Comparison of ENCODE assay signal across 8 cellular contexts in genomic region chr12:43957732-43958131, GRCh38.
DNase-seq lines count a peak whose midpoint lies in the region; ATAC-seq, FAIRE-seq and TF ChIP-seq lines count a peak whose summit lies in the region.

No MANE protein-coding gene starts in this region.

- H2BK15ac ChIP-seq in H1 (ENCODE audit: low read length) = no peak overlapping the region

- peaks cover 3% of the 10 kb centered on the region for H3K4me1 Mint-ChIP-seq in mesothelial cell of epicardium
- peaks cover 6% of the 10 kb centered on the region for H3K4me1 Mint-ChIP-seq in CD8-positive, alpha-beta T cell (ENCODE audit: low read depth)

- no peak overlapping the region for H3K4me3 Mint-ChIP-seq in mesothelial cell of epicardium
- H3K4me3 Mint-ChIP-seq in CD8-positive, alpha-beta T cell = no peak overlapping the region

- H2BK12ac ChIP-seq in H1 (ENCODE audit: low read depth, low read length) = no peak overlapping the region

- TF ChIP-seq RAD21 in H1 (IDR thresholded peaks at IDR 0.05 in 1 of 2, conservative IDR thresholded peaks at IDR 0.05 in 1 of 2; ENCODE audit: low read depth in 2 of 2, low read length in 2 of 2) = peak; percentile 77 to 83

- no peak overlapping the region for H4K91ac ChIP-seq in H1 (replicated peaks; ENCODE audit: insufficient read length, low read length)

- H2BK20ac ChIP-seq in H1 (ENCODE audit: low read length) = no peak overlapping the region

- H3K4me1 ChIP-seq in cardiac muscle cell (ENCODE audit: low read depth) (no peaks in the 10 kb centered on the region), H1 (replicated peaks in 1 of 4; ENCODE audit: control insufficient read depth in 3 of 4, insufficient read depth in 4 of 4, low read length in 3 of 4) (no peaks in the 10 kb centered on the region)
- no peaks in the 10 kb centered on the region for H3K4me1 ChIP-seq in CD8-positive, alpha-beta T cell (ENCODE audit: insufficient read depth, low read length)

- H3K56ac ChIP-seq in H1 (replicated peaks; ENCODE audit: insufficient read length, low read depth, low read length) = no peak overlapping the region

- no peaks in the 10 kb centered on the region for H3K79me2 ChIP-seq in H1 (ENCODE audit: control insufficient read depth in 1 of 2, insufficient read depth in 2 of 2, low read length in 2 of 2)

- no peak overlapping the region for H3K4me2 ChIP-seq in H1 (ENCODE audit: insufficient read depth in 1 of 2, low read depth in 2 of 2, low read length in 2 of 2)

- no peaks in the 10 kb centered on the region for H3K27me3 Mint-ChIP-seq in mesothelial cell of epicardium (ENCODE audit: low read depth)
- H3K27me3 Mint-ChIP-seq in CD8-positive, alpha-beta T cell (ENCODE audit: low read depth) = no peaks in the 10 kb centered on the region

- no peaks in the 10 kb centered on the region for H3K23me2 ChIP-seq in H1 (ENCODE audit: low read depth, low read length)

- FAIRE-seq in RCC 7860 (lab: Jason Lieb, UNC) (peak; percentile 36), H1 (lab: Jason Lieb, UNC) (peak; percentile 90)

- POLR2A ChIA-PET in H1 (lab: Charles Lee; ENCODE audit: partially characterized antibody) = no interaction called here
- POLR2A ChIA-PET in CD8-positive, alpha-beta T cell (lab: Charles Lee) = no interaction called here

- no peaks in the 10 kb centered on the region for H4K20me1 ChIP-seq in H1 (replicated peaks in 1 of 2; ENCODE audit: control insufficient read depth in 1 of 2, insufficient read depth in 2 of 2, low read length in 2 of 2)

- CTCF ChIA-PET in H1 (lab: Charles Lee; ENCODE audit: partially characterized antibody) = interaction anchor here (0.7 to 2.5 kb wide), 3 partner anchors 8 to 44 kb away, joined by 3 to 11 read pairs (median 6); no protein-coding TSS in a partner anchor
- CTCF ChIA-PET in CD8-positive, alpha-beta T cell (lab: Charles Lee) = interaction anchor here (1.0 to 1.7 kb wide), 2 partner anchors 11 to 818 kb away, joined by 3 read pairs; no protein-coding TSS in a partner anchor

- no peak overlapping the region for H3K14ac ChIP-seq in H1 (ENCODE audit: insufficient read length)

- H4K5ac ChIP-seq in H1 (ENCODE audit: insufficient read length, low read depth, low read length) = no peak overlapping the region

- WGBS in H1 (ENCODE audit: extremely low coverage in 1 of 2, insufficient coverage in 1 of 2, insufficient read length in 1 of 2, insufficient replicate concordance in 2 of 2, low coverage in 1 of 2, low lambda C conversion rate in 2 of 2, missing lambda C conversion rate in 1 of 2), 2 experiments = 25% methylated on average over 1 of the region's 1 CpG; no CpG with 5 or more reads in 1 of the 2 experiments

- intact Hi-C loops in Right ventricle myocardium inferior (cut with DNase I) = loop anchor here (5.0 kb wide), 1 partner anchor 975 kb away; no protein-coding TSS in a partner anchor
- intact Hi-C loops in CD8-positive, alpha-beta T cell (cut with DNase I, micrococcal nuclease) = loop anchor here (1.0 to 5.0 kb wide), 2 partner anchors 972 to 990 kb away; no protein-coding TSS in a partner anchor

- H3K27ac Mint-ChIP-seq in mesothelial cell of epicardium = no peak overlapping the region
- H3K27ac Mint-ChIP-seq in CD8-positive, alpha-beta T cell = no peak overlapping the region

- H3K23ac ChIP-seq in H1 (ENCODE audit: insufficient read length) = no peak overlapping the region

- H3K79me1 ChIP-seq in H1 (ENCODE audit: low read depth, low read length) = no peaks in the 10 kb centered on the region

- TF ChIP-seq POLR2A in H1 (IDR thresholded peaks at IDR 0.05; ENCODE audit: control extremely low read depth in 1 of 2, low read depth in 2 of 2, low read length in 2 of 2) = no peak

- no peaks in the 10 kb centered on the region for H3K36me3 ChIP-seq in cardiac muscle cell
- no peaks in the 10 kb centered on the region for H3K36me3 ChIP-seq in H1 (ENCODE audit: control insufficient read depth in 2 of 4, insufficient read depth in 4 of 4, low read length in 3 of 4)
- no peaks in the 10 kb centered on the region for H3K36me3 ChIP-seq in CD8-positive, alpha-beta T cell (ENCODE audit: insufficient read depth, low read length)

- no peak for ATAC-seq in Right ventricle myocardium inferior
- ATAC-seq in GM21717 (IDR thresholded peaks at IDR 0.05; ENCODE audit: unreplicated experiment) = peak; percentile 94
- ATAC-seq in CD8-positive, alpha-beta T cell = no peak

- TF ChIP-seq CTCF in cardiac muscle cell (IDR thresholded peaks at IDR 0.05; ENCODE audit: low read depth, low read length) = peak; percentile 54
- TF ChIP-seq CTCF in H1 (IDR thresholded peaks at IDR 0.05; ENCODE audit: control extremely low read depth in 1 of 3, insufficient read depth in 1 of 3, low read depth in 1 of 3, low read length in 3 of 3) = peak in 2 of 3 experiments; percentile 49 to 51; a peak in 3 of 4 replicates
- peak; percentile 15 for TF ChIP-seq CTCF in mesothelial cell of epicardium (IDR thresholded peaks at IDR 0.05; ENCODE audit: unreplicated experiment)
- no peak for TF ChIP-seq CTCF in CD8-positive, alpha-beta T cell (IDR thresholded peaks at IDR 0.05)

- no peak overlapping the region for H2AFZ ChIP-seq in H1 (ENCODE audit: low read length)

- H3K27me3 ChIP-seq in cardiac muscle cell (no peaks in the 10 kb centered on the region), H1 (replicated peaks in 1 of 4; ENCODE audit: control insufficient read depth in 3 of 4, extremely low read depth in 1 of 4, insufficient read depth in 3 of 4, low read length in 3 of 4) (no peaks in the 10 kb centered on the region)
- no peaks in the 10 kb centered on the region for H3K27me3 ChIP-seq in CD8-positive, alpha-beta T cell (ENCODE audit: insufficient read depth, low read length)

- no peak overlapping the region for H3K9ac ChIP-seq in H1 (replicated peaks in 1 of 4; ENCODE audit: extremely low read depth in 1 of 4, low read depth in 3 of 4, low read length in 3 of 4)

- H4K8ac ChIP-seq in H1 (ENCODE audit: extremely low read depth, insufficient read depth, low read length) = no peak overlapping the region

- no peak overlapping the region for H3K18ac ChIP-seq in H1 (ENCODE audit: extremely low read depth, low read length)

- no peak for TF ChIP-seq EP300 in H1 (IDR thresholded peaks at IDR 0.05; ENCODE audit: borderline replicate concordance in 1 of 2, low read depth in 2 of 2, low read length in 2 of 2)

- H3K4ac ChIP-seq in H1 (replicated peaks; ENCODE audit: insufficient read length, low read depth, low read length) = no peak overlapping the region

- H3K27ac ChIP-seq in cardiac muscle cell (no peak overlapping the region), H1 (ENCODE audit: low read depth, low read length) (no peak overlapping the region)
- no peak overlapping the region for H3K27ac ChIP-seq in CD8-positive, alpha-beta T cell (ENCODE audit: low read depth, low read length)

- DNase-seq in cardiac muscle cell (ENCODE audit: low read depth in 1 of 2, low spot score in 1 of 2) (peak; percentile 35 to 75), Right ventricle myocardium inferior (ENCODE audit: missing footprints) (no peak), HT-29 (ENCODE audit: low spot score) (peak; percentile 82), RCC 7860 (ENCODE audit: low spot score) (peak; percentile 26), H1 (ENCODE audit: low read depth in 1 of 2, low spot score in 2 of 2) (no peak), mesothelial cell of epicardium (ENCODE audit: low spot score in 2 of 2, unreplicated experiment in 2 of 2) (no peak)
- no peak for DNase-seq in CD8-positive, alpha-beta T cell

- H3K4me3 ChIP-seq in cardiac muscle cell (no peak overlapping the region), H1 (ENCODE audit: extremely low read depth in 1 of 4, insufficient read depth in 2 of 4, low read depth in 3 of 4, low read length in 4 of 4) (no peak overlapping the region)
- no peak overlapping the region for H3K4me3 ChIP-seq in CD8-positive, alpha-beta T cell (ENCODE audit: low read depth, low read length)

- no peak overlapping the region for H2BK120ac ChIP-seq in H1 (replicated peaks; ENCODE audit: low read depth, low read length)

- peaks cover 15% of the 10 kb centered on the region for H3K36me3 Mint-ChIP-seq in mesothelial cell of epicardium
- no peaks in the 10 kb centered on the region for H3K36me3 Mint-ChIP-seq in CD8-positive, alpha-beta T cell

- H2AK5ac ChIP-seq in H1 (ENCODE audit: low read depth, low read length) = no peak overlapping the region

- H3K9me3 ChIP-seq in cardiac muscle cell (ENCODE audit: low read depth) (no peaks in the 10 kb centered on the region), H1 (ENCODE audit: insufficient read depth in 2 of 2, low read depth in 1 of 2, low read length in 1 of 2) (no peaks in the 10 kb centered on the region)
- H3K9me3 ChIP-seq in CD8-positive, alpha-beta T cell (ENCODE audit: low read length) = no peaks in the 10 kb centered on the region

- no peak overlapping the region for H2BK5ac ChIP-seq in H1 (ENCODE audit: low read depth, low read length)

- H3K9me3 Mint-ChIP-seq in mesothelial cell of epicardium = peaks cover 34% of the 10 kb centered on the region
- no peaks in the 10 kb centered on the region for H3K9me3 Mint-ChIP-seq in CD8-positive, alpha-beta T cell

TF ChIP-seq in H1, 55 proteins besides CTCF, POLR2A, EP300 and RAD21:
- no peak for TF ChIP-seq KDM1A (IDR thresholded peaks at IDR 0.05; ENCODE audit: borderline replicate concordance, low read length)
- no peak for TF ChIP-seq SUZ12 (IDR thresholded peaks at IDR 0.05; ENCODE audit: low read length)
- no peak for TF ChIP-seq SIX5 (IDR thresholded peaks at IDR 0.05; ENCODE audit: low read depth, low read length)
- no peak for TF ChIP-seq MAFK (IDR thresholded peaks at IDR 0.05; ENCODE audit: low read depth, low read length)

Comparison
In these comparisons a context has a peak if more than half of its experiments do, and no peak if none do; other contexts are left out.
1. DNase-seq: peak in cardiac muscle cell (2 of 2), HT-29 (single experiment) and RCC 7860 (single experiment); none in Right ventricle myocardium inferior (single experiment), H1 (0 of 2), mesothelial cell of epicardium (0 of 2) and CD8-positive, alpha-beta T cell (0 of 7).